In the genomic region with DNA sequence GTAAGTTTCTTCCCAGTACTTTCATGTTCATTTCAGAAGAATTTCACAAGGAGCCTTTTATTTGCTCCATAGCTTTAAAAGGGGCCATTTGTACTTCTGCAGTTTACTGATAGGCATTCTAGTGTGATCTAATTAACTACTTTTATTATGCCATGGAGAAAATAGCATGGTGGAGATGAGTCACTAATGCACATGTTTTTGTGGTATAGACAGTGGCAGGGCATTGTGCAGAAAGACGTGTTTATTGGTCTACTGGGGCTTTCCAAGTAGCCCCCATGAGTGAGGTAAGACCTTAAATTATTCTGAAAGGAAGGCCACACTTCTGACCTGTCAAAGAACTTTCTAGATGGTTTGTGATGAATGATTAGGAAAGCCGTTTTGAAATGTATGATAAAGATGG, we compare ENCODE assay signal across 28 cellular contexts.
DNase-seq lines count a peak whose midpoint lies in the region; ATAC-seq and TF ChIP-seq lines count a peak whose summit lies in the region.
"Had no signal": no experiment of that assay in that cellular context is flagged by ENCODE, and none has a peak within 500 bp of the region (broad histone marks: within the 10 kb centered on the region; RNA-seq: fewer than 3 reads in every experiment).

No MANE protein-coding gene starts in this region.

- TF ChIP-seq CTCF in A673 (conservative IDR thresholded peaks at IDR 0.05; ENCODE audit: low read depth, low read length) (no peak), GM13977 (IDR thresholded peaks at IDR 0.05; ENCODE audit: extremely low read depth, insufficient read depth, missing control alignments) (no peak), lower leg skin (IDR thresholded peaks at IDR 0.05) (no peak), Calu3 (IDR thresholded peaks at IDR 0.05; ENCODE audit: unreplicated experiment) (no peak)

- in situ Hi-C loops in GM13977 (cut with MboI; ENCODE audit: low pct_unique_long_range_greater_than_20kb, low sequenced_read_pairs, unreplicated experiment), result no loop called here

- ATAC-seq in GM21360 (IDR thresholded peaks at IDR 0.05; ENCODE audit: unreplicated experiment), result no peak
- ATAC-seq: activated T-cell treated with anti-CD3 and anti-CD28 coated beads, Interleukin-2, amount 50 U/mL, for 4 hours; stimulated activated naive B cell treated with anti-CD40 and anti-IgM and Interleukin-4, amounts not matched to agents 10 μg/mL and 1 μg/mL and 100 μg/mL, for 72 hours had no signal

- H3K4me1 Mint-ChIP-seq in Calu3 (ENCODE audit: low read depth, unreplicated experiment), result no peaks in the 10 kb centered on the region
- H3K4me1 Mint-ChIP-seq: naive B cell; stimulated activated naive B cell treated with anti-CD40 and anti-IgM and Interleukin-4, amounts not matched to agents 10 μg/mL and 1 μg/mL and 100 μg/mL, for 72 hours had no signal

- H3K4me3 ChIP-seq in A673 (ENCODE audit: low read depth, low read length, poor library complexity, severe bottlenecking) (no peak overlapping the region), lower leg skin (ENCODE audit: low read depth, poor library complexity, severe bottlenecking) (no peak overlapping the region)
- H3K4me3 ChIP-seq: adrenal gland, BLaER1, SK-N-MC, testis, uterus had no signal

- BruUV-seq in A673 (replicated peaks; lab: Mats Ljungman, UMichigan) (no TSS peak), Calu3 (replicated peaks; lab: Mats Ljungman, UMichigan) (no TSS peak)

- POLR2A ChIA-PET in A673 (lab: Charles Lee; ENCODE audit: low non-redundant PET), result no interaction called here

- DNase-seq in A673 (ENCODE audit: low spot score) (peak; percentile 69), GM13977 (ENCODE audit: low spot score) (peak; percentile 10), SW480 (ENCODE audit: low spot score) (peak; percentile 19), foreskin melanocyte (peak; percentile 75), lower leg skin (ENCODE audit: low spot score in 2 of 2) (no peak), GM03348 (ENCODE audit: low spot score) (no peak), Calu3 (no peak)
- DNase-seq: ACHN; activated CD4-positive, alpha-beta T cell treated with anti-CD3 and anti-CD28 coated beads for 4 hours; activated naive CD4-positive, alpha-beta T cell treated with Interleukin-2 at 50 U/mL for 16 hours; activated T-cell treated with anti-CD3 and anti-CD28 coated beads, Interleukin-2, amount 50 U/mL, for 4 hours; adrenal gland; COR-L47; cortex of kidney; Kasumi-1; naive B cell; NCI-H1092; NCI-H187 treated with DMSO at 0.1 percent for 48 hours; NCI-H226; stimulated activated CD4-positive, alpha-beta T cell treated with anti-CD3 and anti-CD28 coated beads, Interleukin-4, amount 100 ng/mL, for 24 hours; stimulated activated naive B cell treated with anti-CD40 and anti-IgM and Interleukin-4, amounts not matched to agents 10 μg/mL and 1 μg/mL and 100 μg/mL, for 72 hours; T-helper 2 cell; testis; uterus had no signal

- TF ChIP-seq POLR2A in lower leg skin (IDR thresholded peaks at IDR 0.05), result no peak

- H3K36me3 Mint-ChIP-seq in Calu3 (ENCODE audit: insufficient read depth, unreplicated experiment), result no peaks in the 10 kb centered on the region
- H3K36me3 Mint-ChIP-seq: naive B cell; stimulated activated naive B cell treated with anti-CD40 and anti-IgM and Interleukin-4, amounts not matched to agents 10 μg/mL and 1 μg/mL and 100 μg/mL, for 72 hours had no signal

- H3K4me3 Mint-ChIP-seq in Calu3 (ENCODE audit: low read depth, unreplicated experiment), result no peak overlapping the region
- H3K4me3 Mint-ChIP-seq: activated T-cell treated with anti-CD3 and anti-CD28 coated beads, Interleukin-2, amount 50 U/mL, for 4 hours; naive B cell; stimulated activated naive B cell treated with anti-CD40 and anti-IgM and Interleukin-4, amounts not matched to agents 10 μg/mL and 1 μg/mL and 100 μg/mL, for 72 hours had no signal

- H3K27me3 Mint-ChIP-seq in Calu3 (ENCODE audit: unreplicated experiment), result no peaks in the 10 kb centered on the region
- H3K27me3 Mint-ChIP-seq: naive B cell; stimulated activated naive B cell treated with anti-CD40 and anti-IgM and Interleukin-4, amounts not matched to agents 10 μg/mL and 1 μg/mL and 100 μg/mL, for 72 hours had no signal

- H3K9me3 ChIP-seq in A673 (ENCODE audit: low read depth, low read length, poor library complexity, severe bottlenecking), result no peaks in the 10 kb centered on the region
- H3K9me3 ChIP-seq: adrenal gland, BLaER1, testis, uterus had no signal

- intact Hi-C loops in A673 (cut with micrococcal nuclease; ENCODE audit: unreplicated experiment), result no loop called here
- intact Hi-C loops in lower leg skin (cut with DNase I; ENCODE audit: low total_unique reads), result no loop called here
- intact Hi-C loops in Calu3 (cut with micrococcal nuclease; ENCODE audit: unreplicated experiment), result no loop called here

- H3K9me3 Mint-ChIP-seq in Calu3 (ENCODE audit: low read depth, unreplicated experiment), result peaks cover 2% of the 10 kb centered on the region

- H3K27ac Mint-ChIP-seq in Calu3 (ENCODE audit: unreplicated experiment), result no peak overlapping the region
- H3K27ac Mint-ChIP-seq: naive B cell; stimulated activated naive B cell treated with anti-CD40 and anti-IgM and Interleukin-4, amounts not matched to agents 10 μg/mL and 1 μg/mL and 100 μg/mL, for 72 hours had no signal

- 55 to 56% methylated on average over 2 of the region's 2 CpGs for WGBS in lower leg skin, 2 donors

- no peaks in the 10 kb centered on the region for H3K36me3 ChIP-seq in A673 (ENCODE audit: insufficient read depth, low read length, poor library complexity, severe bottlenecking)
- H3K36me3 ChIP-seq: adrenal gland, BLaER1, uterus had no signal

- H3K27me3 ChIP-seq in A673 (replicated peaks; ENCODE audit: insufficient read depth, low read depth, low read length, poor library complexity), result no peaks in the 10 kb centered on the region
- H3K27me3 ChIP-seq: adrenal gland, BLaER1, testis, uterus had no signal

- no peak overlapping the region for H3K27ac ChIP-seq in A673 (ENCODE audit: low read depth, low read length, poor library complexity, severe bottlenecking)
- H3K27ac ChIP-seq: adrenal gland, BLaER1, RWPE1, SK-N-MC, testis, uterus had no signal

- CTCF ChIA-PET in A673 (lab: Charles Lee), result no interaction called here
- CTCF ChIA-PET in Calu3 (lab: Charles Lee), result no interaction called here

- H3K4me1 ChIP-seq in A673 (ENCODE audit: insufficient read depth, low read length, poor library complexity, severe bottlenecking), result no peaks in the 10 kb centered on the region
- H3K4me1 ChIP-seq: adrenal gland, BLaER1, testis, uterus had no signal

Comparison
In these comparisons a context has a peak if more than half of its experiments do, and no peak if none do; other contexts are left out.
1. DNase-seq: peak in A673 (single experiment), GM13977 (single experiment), SW480 (single experiment) and foreskin melanocyte (single experiment); none in lower leg skin (0 of 2), GM03348 (single experiment) and Calu3 (single experiment).